9 cellular contexts compared by ENCODE assay signal in genomic region chr4:6710282-6710681, GRCh38. TPM values are rescaled to one million over a fixed set of nuclear protein-coding genes. Genes with fewer than 3 reads are reported as not detected.
DNase-seq lines count a peak whose midpoint lies in the region; ATAC-seq and TF ChIP-seq lines count a peak whose summit lies in the region.
"Had no signal": no experiment of that assay in that cellular context is flagged by ENCODE, and none has a peak within 500 bp of the region (broad histone marks: within the 10 kb centered on the region; RNA-seq: fewer than 3 reads in every experiment).

No MANE protein-coding gene starts in this region.

- no peak for TF ChIP-seq CTCF in breast epithelium (IDR thresholded peaks at IDR 0.05)

- H3K27ac ChIP-seq in BLaER1 (peak overlapping the region; percentile 36), breast epithelium (peak overlapping the region; percentile 53 to 88), mucosa of rectum (ENCODE audit: low read depth in 2 of 2, low read length in 2 of 2) (peak overlapping the region; percentile 41 to 92)

- peaks cover 50% of the 10 kb centered on the region for H3K4me1 ChIP-seq in BLaER1
- H3K4me1 ChIP-seq in breast epithelium, result peaks cover 0 to 19% of the 10 kb centered on the region in 2 donors
- H3K4me1 ChIP-seq in mucosa of rectum (ENCODE audit: control insufficient read depth in 2 of 2, insufficient read depth in 2 of 2, low read length in 2 of 2), result peaks cover 21 to 25% of the 10 kb centered on the region in 2 donors

- peaks cover 41% of the 10 kb centered on the region for H4K20me1 ChIP-seq in BLaER1

- TF ChIP-seq POLR2A in breast epithelium (IDR thresholded peaks at IDR 0.05), result no peak

- peaks cover 28% of the 10 kb centered on the region for H3K36me3 ChIP-seq in BLaER1
- no peaks in the 10 kb centered on the region for H3K36me3 ChIP-seq in breast epithelium
- peaks cover 0 to 7% of the 10 kb centered on the region in 2 donors for H3K36me3 ChIP-seq in mucosa of rectum (ENCODE audit: control insufficient read depth in 2 of 2, insufficient read depth in 2 of 2, low read length in 2 of 2)

- intact Hi-C loops in breast epithelium (cut with DNase I; ENCODE audit: low total_unique reads), result no loop called here

- H3K4me3 ChIP-seq in BLaER1 (peak overlapping the region; percentile 88), breast epithelium (peak overlapping the region; percentile 61 to 93 (median 90)), mucosa of rectum (ENCODE audit: low read length in 2 of 2) (peak overlapping the region; percentile 84 to 97)

- no peaks in the 10 kb centered on the region for H3K27me3 ChIP-seq in BLaER1
- no peaks in the 10 kb centered on the region for H3K27me3 ChIP-seq in breast epithelium
- no peaks in the 10 kb centered on the region for H3K27me3 ChIP-seq in mucosa of rectum (ENCODE audit: control insufficient read depth in 2 of 2, insufficient read depth in 2 of 2, low read length in 2 of 2)

- peak overlapping the region; percentile 62; the same call in 1 of the 2 replicates for H3K9ac ChIP-seq in BLaER1
- peak overlapping the region; percentile 82 to 83 for H3K9ac ChIP-seq in mucosa of rectum (ENCODE audit: low read depth in 1 of 2, low read length in 2 of 2)

- ATAC-seq in HG03159 (IDR thresholded peaks at IDR 0.05; ENCODE audit: unreplicated experiment) (peak; percentile 5), HG03354 (IDR thresholded peaks at IDR 0.05; ENCODE audit: poor library complexity, severe bottlenecking, unreplicated experiment) (no peak)

- peak overlapping the region; percentile 97 for H3K4me2 ChIP-seq in BLaER1

- H3K9me3 ChIP-seq in BLaER1 (no peaks in the 10 kb centered on the region), breast epithelium (no peaks in the 10 kb centered on the region), mucosa of rectum (ENCODE audit: control insufficient read depth in 2 of 2, low read length in 2 of 2) (no peaks in the 10 kb centered on the region)

- DNase-seq in breast epithelium (ENCODE audit: low spot score in 2 of 2) (no peak), NCI-H510A (lab: John Stamatoyannopoulos, UW) (no peak), amygdala (lab: John Stamatoyannopoulos, UW) (no peak)
- no peak for DNase-seq in activated CD8-positive, alpha-beta memory T cell treated with anti-CD3 and anti-CD28 coated beads, Interleukin-2, amount 50 U/mL, for 48 hours

RNA-seq across cellular contexts. Expression of gene MRFAP1L1, which starts 0.6 kb away (rescaled TPM):
- total RNA-seq in breast epithelium, result 10 to 100 TPM; 48.0 to 78.0 (median 70.1) TPM

RNA-seq across cellular contexts. Expression of gene BLOC1S4, which starts 5.7 kb away (rescaled TPM):
- 10 to 100 TPM; 18.9 to 23.6 (median 19.8) TPM for total RNA-seq in breast epithelium

RNA-seq across cellular contexts. Expression of gene S100P, which starts 16.6 kb away (rescaled TPM):
- under 1 TPM in 2 of 3 donors, not detected in 1; 0.29 to 0.98 TPM for total RNA-seq in breast epithelium
- total RNA-seq: myocyte had no signal
